ENCODE assay signal across 8 cellular contexts in the genomic region with DNA sequence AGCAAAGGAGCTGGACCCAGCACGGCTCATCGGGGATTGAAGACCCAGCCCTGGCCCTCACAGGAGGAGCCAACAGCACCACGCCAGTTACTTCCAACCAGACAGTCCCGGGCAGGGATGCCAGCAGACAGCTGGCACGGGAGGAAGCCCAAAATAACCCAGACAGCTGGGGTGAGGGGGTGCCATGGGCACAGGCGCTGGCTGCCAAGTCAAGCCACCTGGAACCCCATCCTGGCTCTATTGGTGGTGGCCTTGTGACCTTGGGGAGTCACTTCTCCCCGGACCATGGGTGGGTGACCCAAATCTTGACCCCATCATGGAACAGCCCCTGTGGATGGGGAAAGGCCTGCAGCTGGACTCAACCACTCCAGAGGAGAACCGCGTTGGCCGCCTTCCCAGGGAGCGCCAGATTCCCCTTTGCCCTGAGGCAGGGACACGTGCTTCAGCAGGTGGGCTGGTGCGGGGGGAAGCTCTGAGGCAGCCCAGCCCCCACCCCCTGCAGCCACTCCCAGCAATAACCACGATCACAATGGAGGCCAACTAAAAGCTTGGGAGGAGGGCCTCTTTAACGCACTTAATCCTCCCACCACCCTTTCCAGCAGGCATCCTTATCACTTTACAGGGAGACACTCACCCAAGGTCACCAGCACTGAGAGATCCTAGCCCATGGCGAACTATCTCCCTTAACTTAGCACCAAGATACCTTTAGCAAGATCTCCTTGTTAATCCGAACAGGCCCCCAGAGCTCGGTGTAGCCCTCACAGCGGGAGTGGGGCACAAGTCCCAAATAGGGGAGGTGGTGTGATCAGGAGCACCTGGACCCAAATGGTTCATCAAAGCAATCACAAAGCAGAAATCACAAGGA. TPM values are rescaled to one million over a fixed set of nuclear protein-coding genes. Genes with fewer than 3 reads are reported as not detected.
DNase-seq lines count a peak whose midpoint lies in the region; ATAC-seq and TF ChIP-seq lines count a peak whose summit lies in the region.

No MANE protein-coding gene starts in this region.

- no peak for ATAC-seq in HG03139 (IDR thresholded peaks at IDR 0.05; ENCODE audit: unreplicated experiment)
- no peak for ATAC-seq in GM19351 (IDR thresholded peaks at IDR 0.05; ENCODE audit: unreplicated experiment)

- peaks cover 7% of the 10 kb centered on the region for H3K27me3 ChIP-seq in neural progenitor cell

- H3K36me3 ChIP-seq in neural progenitor cell: no peaks in the 10 kb centered on the region

- no peak overlapping the region for H2AFZ ChIP-seq in neural progenitor cell (replicated peaks)

- peaks cover 45% of the 10 kb centered on the region for H3K4me1 Mint-ChIP-seq in neural progenitor cell

- no peaks in the 10 kb centered on the region for H3K9me3 ChIP-seq in neural progenitor cell (ENCODE audit: low read depth)

- H3K4me3 ChIP-seq in fibroblast of mammary gland (ENCODE audit: control insufficient read depth, low read depth, low read length) (peak overlapping the region; percentile 35), neural progenitor cell (peak overlapping the region; percentile 84)

- H3K9me3 Mint-ChIP-seq in neural progenitor cell: no peaks in the 10 kb centered on the region

- peak overlapping the region; percentile 25 for H3K27ac Mint-ChIP-seq in neural progenitor cell

- DNase-seq in C1 segment of cervical spinal cord (lab: John Stamatoyannopoulos, UW) (peak in 11 of 14 donors; percentile 20 to 69 (median 53)), NCI-H1105 (lab: John Stamatoyannopoulos, UW) (peak; percentile 97), fibroblast of mammary gland (ENCODE audit: low read depth) (peak; percentile 48), neural progenitor cell (ENCODE audit: low spot score) (peak; percentile 65), AG20443 (ENCODE audit: low spot score) (no peak)

- no peak for TF ChIP-seq CTCF in VCaP (conservative IDR thresholded peaks at IDR 0.05)
- no peak for TF ChIP-seq CTCF in fibroblast of mammary gland (conservative IDR thresholded peaks at IDR 0.05; ENCODE audit: control insufficient read depth, insufficient read depth, low read depth, low read length)
- no peak for TF ChIP-seq CTCF in neural progenitor cell (IDR thresholded peaks at IDR 0.05)

- H3K4me3 Mint-ChIP-seq in neural progenitor cell: peak overlapping the region; percentile 92

- peaks cover 25% of the 10 kb centered on the region for H3K4me1 ChIP-seq in neural progenitor cell

- peak overlapping the region; percentile 100 for H3K27ac ChIP-seq in VCaP
- H3K27ac ChIP-seq in neural progenitor cell: no peak overlapping the region

- peaks cover 18% of the 10 kb centered on the region for H3K27me3 Mint-ChIP-seq in neural progenitor cell (ENCODE audit: insufficient read depth, low read depth)

- H3K9ac ChIP-seq in neural progenitor cell: no peak overlapping the region

- peaks cover 59% of the 10 kb centered on the region for H4K20me1 ChIP-seq in neural progenitor cell (ENCODE audit: low read depth)

- H3K4me2 ChIP-seq in neural progenitor cell: peak overlapping the region; percentile 99

- peaks cover 84% of the 10 kb centered on the region for H3F3A ChIP-seq in neural progenitor cell (ENCODE audit: low read depth)

- peaks cover 15% of the 10 kb centered on the region for H3K36me3 Mint-ChIP-seq in neural progenitor cell

- H3K79me2 ChIP-seq in neural progenitor cell (ENCODE audit: low read depth): peaks cover 68% of the 10 kb centered on the region

RNA-seq across cellular contexts. Expression of gene RHOF, which starts 4.7 kb away (rescaled TPM):
- 20.1 and 30.8 TPM in 2 replicates for total RNA-seq in neural progenitor cell (ENCODE audit: low replicate concordance)

RNA-seq across cellular contexts. Expression of gene SETD1B, which starts 5.6 kb away (rescaled TPM):
- total RNA-seq in neural progenitor cell (ENCODE audit: low replicate concordance): 1.8 and 4.4 TPM in 2 replicates
